12 cellular contexts compared by ENCODE assay signal in genomic region chr17:81681672-81682071, GRCh38. TPM values are rescaled to one million over a fixed set of nuclear protein-coding genes. Genes with fewer than 3 reads are reported as not detected.
DNase-seq lines count a peak whose midpoint lies in the region; ATAC-seq and TF ChIP-seq lines count a peak whose summit lies in the region.
"Had no signal": no experiment of that assay in that cellular context is flagged by ENCODE, and none has a peak within 500 bp of the region (broad histone marks: within the 10 kb centered on the region; RNA-seq: fewer than 3 reads in every experiment).

No MANE protein-coding gene starts in this region.

- H3K36me3 Mint-ChIP-seq in T-helper 1 cell treated with Interleukin-12 subunit alpha and Interleukin-12 subunit beta and Interleukin-4 antibody, amounts not matched to agents 30 μg/mL and 1 μg/mL, for 36 hours (ENCODE audit: low read depth): peaks cover 15% of the 10 kb centered on the region
- peaks cover 3% of the 10 kb centered on the region for H3K36me3 Mint-ChIP-seq in T-helper 17 cell (ENCODE audit: low read depth)
- H3K36me3 Mint-ChIP-seq: IgD-negative memory B cell had no signal

- no peaks in the 10 kb centered on the region for H3K27me3 Mint-ChIP-seq in T-helper 1 cell treated with Interleukin-12 subunit alpha and Interleukin-12 subunit beta and Interleukin-4 antibody, amounts not matched to agents 30 μg/mL and 1 μg/mL, for 36 hours (ENCODE audit: low read depth)
- no peaks in the 10 kb centered on the region for H3K27me3 Mint-ChIP-seq in T-helper 17 cell
- H3K27me3 Mint-ChIP-seq: IgD-negative memory B cell had no signal

- peaks cover 0 to 2% of the 10 kb centered on the region in 2 donors for H3K36me3 ChIP-seq in body of pancreas (replicated peaks in 1 of 2; ENCODE audit: insufficient read depth in 1 of 2, low read depth in 2 of 2)

- H3K27ac ChIP-seq in body of pancreas: peak overlapping the region; percentile 25 to 86 (median 44)
- H3K27ac ChIP-seq: lower lobe of right lung, psoas muscle had no signal

- H3K4me3 Mint-ChIP-seq in T-helper 1 cell treated with Interleukin-12 subunit alpha and Interleukin-12 subunit beta and Interleukin-4 antibody, amounts not matched to agents 30 μg/mL and 1 μg/mL, for 36 hours: peak overlapping the region; percentile 7
- H3K4me3 Mint-ChIP-seq in T-helper 17 cell: no peak overlapping the region

- no peak for TF ChIP-seq CTCF in body of pancreas (IDR thresholded peaks at IDR 0.05)

- no peak for TF ChIP-seq POLR2A in body of pancreas (IDR thresholded peaks at IDR 0.05)

- no peak overlapping the region for H3K4me3 ChIP-seq in body of pancreas

- ATAC-seq in body of pancreas (no peak), T-helper 17 cell (no peak)
- ATAC-seq: lower lobe of right lung, psoas muscle had no signal

- no peaks in the 10 kb centered on the region for H3K9me3 Mint-ChIP-seq in T-helper 1 cell treated with Interleukin-12 subunit alpha and Interleukin-12 subunit beta and Interleukin-4 antibody, amounts not matched to agents 30 μg/mL and 1 μg/mL, for 36 hours
- H3K9me3 Mint-ChIP-seq: IgD-negative memory B cell had no signal

- no peaks in the 10 kb centered on the region for H3K27me3 ChIP-seq in body of pancreas

- DNase-seq in T-helper 1 cell: no peak
- peak; percentile 81 to 95 for DNase-seq in NCI-H2081 (lab: John Stamatoyannopoulos, UW)
- peak; percentile 42 to 70 (median 65) for DNase-seq in body of pancreas
- DNase-seq in renal cortical epithelial cell (ENCODE audit: low read depth): peak; percentile 79
- DNase-seq in T-helper 17 cell: no peak
- no peak for DNase-seq in GM03348 (ENCODE audit: low spot score)
- no peak for DNase-seq in cerebellar cortex (ENCODE audit: low spot score)
- DNase-seq: activated CD4-positive, CD25-positive, alpha-beta regulatory T cell treated with anti-CD3 and anti-CD28 coated beads, Interleukin-2, amount 50 U/mL, for 72 hours; lower lobe of right lung had no signal

- H3K4me1 ChIP-seq in body of pancreas: peaks cover 39% of the 10 kb centered on the region

- H3K4me1 Mint-ChIP-seq in T-helper 1 cell treated with Interleukin-12 subunit alpha and Interleukin-12 subunit beta and Interleukin-4 antibody, amounts not matched to agents 30 μg/mL and 1 μg/mL, for 36 hours (ENCODE audit: low read depth): peaks cover 18% of the 10 kb centered on the region
- H3K4me1 Mint-ChIP-seq in T-helper 17 cell: peaks cover 17% of the 10 kb centered on the region

- 38 to 52% methylated on average over 15 to 17 of the region's 17 CpGs for WGBS in body of pancreas, 2 donors

- intact Hi-C loops in body of pancreas (cut with DNase I): no loop called here

- H3K9me3 ChIP-seq in body of pancreas (no peaks in the 10 kb centered on the region), T-helper 17 cell (ENCODE audit: control insufficient read depth, low read length, poor library complexity, severe bottlenecking) (no peaks in the 10 kb centered on the region)
- H3K9me3 ChIP-seq: lower lobe of right lung, psoas muscle had no signal

- H3K27ac Mint-ChIP-seq in T-helper 1 cell treated with Interleukin-12 subunit alpha and Interleukin-12 subunit beta and Interleukin-4 antibody, amounts not matched to agents 30 μg/mL and 1 μg/mL, for 36 hours: no peak overlapping the region
- H3K27ac Mint-ChIP-seq in T-helper 17 cell: no peak overlapping the region
- H3K27ac Mint-ChIP-seq: IgD-negative memory B cell had no signal

RNA-seq across cellular contexts. Expression of gene ARL16, which starts 1.9 kb away (rescaled TPM):
- 10 to 100 TPM; 22.8 to 47.1 TPM for total RNA-seq in body of pancreas
- 21.7 and 44.1 TPM in 2 replicates for total RNA-seq in renal cortical epithelial cell
- 10 to 100 TPM; 10.5 to 34.0 TPM for total RNA-seq in T-helper 17 cell

RNA-seq across cellular contexts. Expression of gene HGS, which starts 2.1 kb away (rescaled TPM):
- total RNA-seq in body of pancreas: 10 to 100 TPM; 60.7 to 66.9 TPM
- 104 and 110 TPM in 2 replicates for total RNA-seq in renal cortical epithelial cell
- total RNA-seq in T-helper 17 cell: 100 to 1,000 TPM; 111 to 121 TPM

RNA-seq across cellular contexts. Expression of gene CCDC137, which starts 15.1 kb away (rescaled TPM):
- total RNA-seq in body of pancreas (10 to 100 TPM in 1 of 2 donors, 1 to 10 TPM in 1; 6.2 to 21.4 TPM), renal cortical epithelial cell (9.0 and 11.9 TPM in 2 replicates), T-helper 17 cell (10 to 100 TPM; 15.0 to 18.4 TPM)

RNA-seq across cellular contexts. Expression of gene OXLD1, which starts 15.3 kb away (rescaled TPM):
- total RNA-seq in body of pancreas: 10 to 100 TPM; 18.1 to 23.3 TPM
- total RNA-seq in renal cortical epithelial cell: 22.6 and 34.6 TPM in 2 replicates
- total RNA-seq in T-helper 17 cell: 10 to 100 TPM; 32.8 to 34.4 TPM

RNA-seq across cellular contexts. Expression of gene MRPL12, which starts 21.5 kb away (rescaled TPM):
- total RNA-seq in body of pancreas: 10 to 100 TPM; 17.1 to 45.8 TPM
- 8.9 and 10.4 TPM in 2 replicates for total RNA-seq in renal cortical epithelial cell
- total RNA-seq in T-helper 17 cell: 10 to 100 TPM; 21.4 to 21.8 TPM

Comparison
In these comparisons a context has a peak if more than half of its experiments do, and no peak if none do; other contexts are left out.
1. DNase-seq: peak in NCI-H2081 (2 of 2), body of pancreas (4 of 4) and renal cortical epithelial cell (single experiment); none in T-helper 1 cell (0 of 5), T-helper 17 cell (0 of 3), GM03348 (single experiment) and cerebellar cortex (single experiment).